ENCODE assay signal across 12 cellular contexts in the genomic region with DNA sequence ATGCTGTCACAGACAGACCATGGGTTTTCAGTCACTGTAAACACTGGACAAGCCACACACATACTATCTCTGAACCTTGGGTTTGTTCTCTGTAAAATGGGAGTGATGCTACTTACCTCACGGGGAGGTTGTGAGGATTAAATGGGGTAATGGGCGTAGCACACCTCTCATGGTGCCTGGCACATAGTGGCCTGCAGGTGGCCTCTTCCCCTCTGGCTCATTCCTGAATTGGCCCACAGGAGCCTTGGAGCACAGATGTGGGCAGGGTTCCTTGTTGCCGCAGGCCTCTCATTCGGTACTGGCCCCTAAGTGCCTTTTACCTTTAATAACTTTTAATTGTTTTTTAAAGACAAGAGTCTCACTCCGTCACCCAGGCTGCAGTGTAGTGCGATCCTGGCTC. TPM values are rescaled to one million over a fixed set of nuclear protein-coding genes. Genes with fewer than 3 reads are reported as not detected.
DNase-seq lines count a peak whose midpoint lies in the region; ATAC-seq and TF ChIP-seq lines count a peak whose summit lies in the region.
"Had no signal": no experiment of that assay in that cellular context is flagged by ENCODE, and none has a peak within 500 bp of the region (broad histone marks: within the 10 kb centered on the region; RNA-seq: fewer than 3 reads in every experiment).

No MANE protein-coding gene starts in this region.

- H3K79me2 ChIP-seq in H9 (ENCODE audit: insufficient read depth, low read length) = no peaks in the 10 kb centered on the region

- H3K27ac ChIP-seq in H9 (ENCODE audit: insufficient read length, low read depth, low read length) (no peak overlapping the region), WERI-Rb-1 (no peak overlapping the region), left lung (no peak overlapping the region)
- H3K27ac ChIP-seq: VCaP had no signal

- no peak overlapping the region for H2BK20ac ChIP-seq in H9 (ENCODE audit: low read depth, low read length, poor library complexity, severe bottlenecking)

- H4K5ac ChIP-seq in H9 (ENCODE audit: insufficient read length, low read depth, low read length) = no peak overlapping the region

- intact Hi-C loops in CD14-positive monocyte (cut with micrococcal nuclease) = loop anchor here (5.0 to 10.0 kb wide), 2 partner anchors 45 to 77 kb away; no protein-coding TSS in a partner anchor
- intact Hi-C loops in left lung (cut with DNase I) = no loop called here

- peak overlapping the region in 1 of 7 donors; percentile 66 for H3K27ac Mint-ChIP-seq in CD14-positive monocyte
- H3K27ac Mint-ChIP-seq in H9 = no peak overlapping the region
- H3K27ac Mint-ChIP-seq: naive thymus-derived CD8-positive, alpha-beta T cell; stimulated activated naive CD8-positive, alpha-beta T cell treated with anti-CD3 and anti-CD28 coated beads, Interleukin-15, Interleukin-2, amounts not matched to agents 100 ng/mL and 50 ng/mL, for 24 hours had no signal

- no peak overlapping the region for H4K8ac ChIP-seq in H9 (replicated peaks; ENCODE audit: insufficient read length, low read depth, low read length)

- H3K4me2 ChIP-seq in H9 (ENCODE audit: insufficient read depth, insufficient read length, low read length) = no peak overlapping the region

- H3K36me3 Mint-ChIP-seq in CD14-positive monocyte (peaks cover 45 to 57% of the 10 kb centered on the region in 2 donors), H9 (ENCODE audit: insufficient read depth in 1 of 3, low read depth in 3 of 3) (no peaks in the 10 kb centered on the region)
- H3K36me3 Mint-ChIP-seq: naive thymus-derived CD8-positive, alpha-beta T cell had no signal

- no peak overlapping the region for H2BK120ac ChIP-seq in H9 (ENCODE audit: low read depth, low read length, poor library complexity, severe bottlenecking)

- H3K27me3 Mint-ChIP-seq in CD14-positive monocyte (ENCODE audit: low read depth in 3 of 3) = no peaks in the 10 kb centered on the region
- H3K27me3 Mint-ChIP-seq in H9 (ENCODE audit: low read depth) = peaks cover 27% of the 10 kb centered on the region
- H3K27me3 Mint-ChIP-seq: stimulated activated naive CD8-positive, alpha-beta T cell treated with anti-CD3 and anti-CD28 coated beads, Interleukin-15, Interleukin-2, amounts not matched to agents 100 ng/mL and 50 ng/mL, for 24 hours had no signal

- no peak overlapping the region for H3K23ac ChIP-seq in H9 (ENCODE audit: insufficient read length, low read depth, low read length)

- H2BK15ac ChIP-seq in H9 (ENCODE audit: low read depth, low read length) = no peak overlapping the region

- H3K9me3 Mint-ChIP-seq in CD14-positive monocyte = no peaks in the 10 kb centered on the region
- H3K9me3 Mint-ChIP-seq in H9 = no peaks in the 10 kb centered on the region
- H3K9me3 Mint-ChIP-seq: naive thymus-derived CD8-positive, alpha-beta T cell; stimulated activated naive CD8-positive, alpha-beta T cell treated with anti-CD3 and anti-CD28 coated beads, Interleukin-15, Interleukin-2, amounts not matched to agents 100 ng/mL and 50 ng/mL, for 24 hours had no signal

- no peak overlapping the region for H2AFZ ChIP-seq in H9 (ENCODE audit: low read length)

- no peak overlapping the region for H2BK12ac ChIP-seq in H9 (ENCODE audit: insufficient read length, low read depth, low read length)

- WGBS in H9 (ENCODE audit: extremely low coverage, insufficient read length, low lambda C conversion rate) = no CpG with 5 or more reads among the region's 6 CpGs

- H4K20me1 ChIP-seq in H9 (ENCODE audit: control insufficient read depth, insufficient read depth, insufficient read length) = no peaks in the 10 kb centered on the region

- no peak overlapping the region for H2AK5ac ChIP-seq in H9 (ENCODE audit: insufficient read length, low read length)

- H3K4me1 ChIP-seq in H9 (ENCODE audit: insufficient read depth, low read length) (peaks cover 4% of the 10 kb centered on the region; the same call in 1 of the 2 replicates), left lung (peaks cover 25 to 75% of the 10 kb centered on the region in 2 donors)

- H3K9me3 ChIP-seq in H9 (ENCODE audit: control insufficient read depth, low read depth, low read length) = no peaks in the 10 kb centered on the region
- H3K9me3 ChIP-seq in WERI-Rb-1 (ENCODE audit: severe bottlenecking) = no peaks in the 10 kb centered on the region
- no peaks in the 10 kb centered on the region for H3K9me3 ChIP-seq in left lung

- H3K18ac ChIP-seq in H9 (ENCODE audit: insufficient read length, low read depth, low read length) = no peak overlapping the region

- no peaks in the 10 kb centered on the region for H3K36me3 ChIP-seq in WERI-Rb-1
- H3K36me3 ChIP-seq in left lung = no peaks in the 10 kb centered on the region

- TF ChIP-seq CTCF in CD14-positive monocyte (IDR thresholded peaks at IDR 0.05) (peak; percentile 44), H9 (conservative IDR thresholded peaks at IDR 0.05) (peak; percentile 77), WERI-Rb-1 (IDR thresholded peaks at IDR 0.05; ENCODE audit: low read depth, low read length) (peak; percentile 74), left lung (IDR thresholded peaks at IDR 0.05) (peak; percentile 26 to 40)

- H4K91ac ChIP-seq in H9 (ENCODE audit: insufficient read length, low read depth, low read length) = no peak overlapping the region

- H3K4me1 Mint-ChIP-seq in CD14-positive monocyte (peaks cover 96% of the 10 kb centered on the region), H9 (peaks cover 8 to 18% of the 10 kb centered on the region in 2 experiments)

- no peak overlapping the region for H3K14ac ChIP-seq in H9 (ENCODE audit: insufficient read depth, low read length)

- peak; percentile 8 for DNase-seq in CD14-positive monocyte (ENCODE audit: low spot score)
- peak; percentile 74 for DNase-seq in H9
- DNase-seq in WERI-Rb-1 = peak; percentile 58
- no peak for DNase-seq in left lung
- no peak for DNase-seq in stimulated activated CD8-positive, alpha-beta memory T cell treated with anti-CD3 and anti-CD28 coated beads, Interleukin-4, amount 100 ng/mL, for 48 hours
- no peak for DNase-seq in NCI-H1105 (lab: John Stamatoyannopoulos, UW)
- DNase-seq: central memory CD4-positive, alpha-beta T cell; naive thymus-derived CD8-positive, alpha-beta T cell had no signal

- H3K4me3 Mint-ChIP-seq in CD14-positive monocyte (no peak overlapping the region), H9 (no peak overlapping the region)
- H3K4me3 Mint-ChIP-seq: naive thymus-derived CD8-positive, alpha-beta T cell; stimulated activated naive CD8-positive, alpha-beta T cell treated with anti-CD3 and anti-CD28 coated beads, Interleukin-15, Interleukin-2, amounts not matched to agents 100 ng/mL and 50 ng/mL, for 24 hours had no signal

- H3K4me3 ChIP-seq in WERI-Rb-1 (ENCODE audit: low read depth, low read length) (no peak overlapping the region), left lung (no peak overlapping the region)

- no peak overlapping the region for H3K9ac ChIP-seq in H9 (ENCODE audit: extremely low read depth, insufficient read length, low read length)

- H3K56ac ChIP-seq in H9 (ENCODE audit: insufficient read length, low read depth, low read length) = no peak overlapping the region

- no peaks in the 10 kb centered on the region for H3K79me1 ChIP-seq in H9 (ENCODE audit: insufficient read depth, low read depth, low read length, poor library complexity, severe bottlenecking)

- no peak overlapping the region for H3K4ac ChIP-seq in H9 (ENCODE audit: low read depth, low read length)

- H3K27me3 ChIP-seq in H9 (ENCODE audit: insufficient read depth, low read length) (no peaks in the 10 kb centered on the region; the same call in 1 of the 2 replicates), WERI-Rb-1 (ENCODE audit: insufficient read depth, low read depth, severe bottlenecking) (no peaks in the 10 kb centered on the region), left lung (no peaks in the 10 kb centered on the region)

- no peak overlapping the region for H2BK5ac ChIP-seq in H9 (ENCODE audit: insufficient read length, low read length)

- H3T11ph ChIP-seq in H9 (ENCODE audit: low read length) = no peak overlapping the region

- no peaks in the 10 kb centered on the region for H3K23me2 ChIP-seq in H9 (ENCODE audit: insufficient read length, low read depth, low read length, poor library complexity, severe bottlenecking)

- ATAC-seq in left lung (peak; percentile 69), HG03565 (IDR thresholded peaks at IDR 0.05; ENCODE audit: unreplicated experiment) (no peak), HG02885 (IDR thresholded peaks at IDR 0.05; ENCODE audit: poor library complexity, unreplicated experiment) (no peak)
- ATAC-seq: naive thymus-derived CD8-positive, alpha-beta T cell had no signal

RNA-seq across cellular contexts. Expression of gene MICAL2, which starts 11.7 kb away (rescaled TPM):
- 10 to 100 TPM; 39.8 to 72.5 TPM for polyA plus RNA-seq in CD14-positive monocyte
- 4.7 and 6.0 TPM in 2 replicates for total RNA-seq in H9 (2021)
- 100 to 1,000 TPM; 242 to 293 TPM for total RNA-seq in left lung

Comparison
In these comparisons a context has a peak if more than half of its experiments do, and no peak if none do; other contexts are left out.
1. DNase-seq: peak in CD14-positive monocyte (single experiment), H9 (single experiment) and WERI-Rb-1 (single experiment); none in left lung (0 of 2), stimulated activated CD8-positive, alpha-beta memory T cell treated with anti-CD3 and anti-CD28 coated beads, Interleukin-4, amount 100 ng/mL, for 48 hours (single experiment) and NCI-H1105 (single experiment).
2. RNA of gene MICAL2, which starts 11.7 kb away (total RNA-seq): 242 to 293 TPM in left lung; 4.7 to 6.0 TPM in H9; every median in the first group is over 10 times any median in the second.
3. intact Hi-C loops: an anchor here in CD14-positive monocyte (5.0 to 10.0 kb wide); none called in left lung.
4. Peak in every context shown above with its lines, with median percentiles within 50 percentile points of each other: CTCF ChIP-seq.